Comparison of ENCODE assay signal across 2 cellular contexts in the genomic region with DNA sequence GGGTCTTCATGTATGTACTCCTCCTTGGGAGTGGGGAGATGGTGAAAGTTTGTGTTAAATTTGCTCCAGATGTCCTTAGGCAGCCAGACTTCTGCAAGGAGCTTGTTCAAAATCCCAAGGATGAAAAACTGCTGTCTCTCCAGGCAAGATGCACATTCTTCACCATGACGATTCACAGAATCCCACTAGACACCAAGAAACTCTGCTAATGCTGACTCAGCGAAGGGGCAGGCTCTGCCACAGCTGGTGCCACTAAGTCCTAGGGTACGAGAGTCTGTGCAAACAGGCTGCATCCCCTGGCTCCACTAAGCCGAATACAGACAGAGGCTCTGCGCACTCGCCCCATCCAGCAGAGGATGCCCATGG.
TF ChIP-seq lines count a peak whose summit lies in the region.

No MANE protein-coding gene starts in this region.

TF ChIP-seq in HepG2, 621 proteins besides CTCF, POLR2A, EP300 and RAD21:
- TF ChIP-seq MAFF (IDR thresholded peaks at IDR 0.05; ENCODE audit: low read depth, low read length) (peak; percentile 82), ZNF20 (CRISPR knock-in tag; IDR thresholded peaks at IDR 0.05) (no peak), MAFK (conservative IDR thresholded peaks at IDR 0.05 in 1 of 2, IDR thresholded peaks at IDR 0.05 in 1 of 2; ENCODE audit: low read length in 2 of 2) (peak; percentile 78 to 92)

TF ChIP-seq in H1, 55 proteins besides CTCF, POLR2A, EP300 and RAD21:
- TF ChIP-seq NRF1 (IDR thresholded peaks at IDR 0.05; ENCODE audit: low read depth, low read length): no peak
- TF ChIP-seq KDM1A (IDR thresholded peaks at IDR 0.05; ENCODE audit: borderline replicate concordance, low read length): no peak
- peak; percentile 50; the same call in 1 of the 2 replicates for TF ChIP-seq MAFK (IDR thresholded peaks at IDR 0.05; ENCODE audit: low read depth, low read length)
